In the genomic region with DNA sequence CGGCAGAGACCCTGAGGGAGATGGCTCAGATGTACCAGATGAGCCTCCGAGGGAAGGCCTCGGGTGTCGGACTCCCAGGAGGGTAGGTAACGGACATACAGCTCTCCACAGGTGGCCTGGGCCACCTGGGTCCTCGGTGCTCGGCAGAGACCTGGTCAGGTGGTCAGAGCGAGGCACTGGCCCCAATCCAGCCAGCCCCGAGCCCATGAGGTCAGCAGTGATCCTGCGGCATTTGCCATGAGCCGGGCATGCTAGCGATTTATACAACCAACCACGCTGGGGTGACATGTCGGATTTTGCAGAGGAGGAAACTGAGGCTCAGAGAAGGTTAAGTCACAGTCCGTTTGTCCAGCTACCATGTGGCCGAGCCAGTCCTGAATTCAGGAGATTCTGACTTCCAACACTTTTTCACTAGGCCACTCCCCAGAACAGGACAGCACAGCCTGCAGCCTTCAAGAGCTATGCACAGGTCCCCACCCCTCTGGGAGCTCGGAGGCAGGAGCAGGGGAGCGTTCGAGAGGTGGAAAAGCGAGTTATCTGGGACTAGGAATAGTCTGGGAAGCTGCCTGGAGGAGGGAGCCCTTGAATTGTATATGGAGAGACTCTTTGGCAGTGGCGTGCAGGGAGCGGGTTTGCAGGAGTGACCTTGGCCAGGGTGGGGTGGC, we compare ENCODE assay signal across 33 cellular contexts. TPM values are rescaled to one million over a fixed set of nuclear protein-coding genes. Genes with fewer than 3 reads are reported as not detected.
A peak's percentile ranks its signal among the peaks of the same experiment; 100 is the strongest.
DNase-seq lines count a peak whose midpoint lies in the region; ATAC-seq and TF ChIP-seq lines count a peak whose summit lies in the region.
"Had no signal": no experiment of that assay in that cellular context is flagged by ENCODE, and none has a peak within 500 bp of the region (broad histone marks: within the 10 kb centered on the region; RNA-seq: fewer than 3 reads in every experiment).

No MANE protein-coding gene starts in this region.

- WGBS in endodermal cell (ENCODE audit: insufficient coverage in 1 of 2, insufficient read length in 1 of 2), 2 experiments, result 86 to 92% methylated on average over 19 to 22 of the region's 22 CpGs
- no CpG with 5 or more reads among the region's 22 CpGs for WGBS in H9 (ENCODE audit: extremely low coverage, insufficient read length, low lambda C conversion rate)
- WGBS in right lobe of liver (ENCODE audit: insufficient coverage, low coverage, low lambda C conversion rate, missing lambda C conversion rate), result 76% methylated on average over 8 of the region's 22 CpGs

- H4K91ac ChIP-seq in H9 (ENCODE audit: insufficient read length, low read depth, low read length), result no peak overlapping the region

- no peak overlapping the region for H4K5ac ChIP-seq in H9 (ENCODE audit: insufficient read length, low read depth, low read length)

- no peak overlapping the region for H3K23ac ChIP-seq in H9 (ENCODE audit: insufficient read length, low read depth, low read length)

- H3K4me3 ChIP-seq in cardiac muscle cell (no peak overlapping the region), endodermal cell (ENCODE audit: low read length) (no peak overlapping the region), rectal smooth muscle tissue (ENCODE audit: low read length) (no peak overlapping the region), right lobe of liver (no peak overlapping the region)
- H3K4me3 ChIP-seq: spleen had no signal

- peak overlapping the region; percentile 100 for H3K27ac ChIP-seq in cardiac muscle cell
- H3K27ac ChIP-seq in endodermal cell (ENCODE audit: low read depth, low read length), result no peak overlapping the region
- peak overlapping the region; percentile 68 for H3K27ac ChIP-seq in rectal smooth muscle tissue (ENCODE audit: low read depth, low read length)
- H3K27ac ChIP-seq in H9 (ENCODE audit: insufficient read length, low read depth, low read length), result no peak overlapping the region
- H3K27ac ChIP-seq in right lobe of liver, result no peak overlapping the region
- H3K27ac ChIP-seq: 22Rv1, brain microvascular endothelial cell, spleen had no signal

- no peak overlapping the region for H2BK20ac ChIP-seq in H9 (ENCODE audit: low read depth, low read length, poor library complexity, severe bottlenecking)

- H2BK12ac ChIP-seq in H9 (ENCODE audit: insufficient read length, low read depth, low read length), result no peak overlapping the region

- H3K4me1 Mint-ChIP-seq in endodermal cell, result peaks cover 4% of the 10 kb centered on the region
- peaks cover 18% of the 10 kb centered on the region for H3K4me1 Mint-ChIP-seq in type B pancreatic cell (ENCODE audit: unreplicated experiment)
- peaks cover 21 to 27% of the 10 kb centered on the region in 2 experiments for H3K4me1 Mint-ChIP-seq in H9

- no peaks in the 10 kb centered on the region for H3K23me2 ChIP-seq in H9 (ENCODE audit: insufficient read length, low read depth, low read length, poor library complexity, severe bottlenecking)

- no peak overlapping the region for H3K4me3 Mint-ChIP-seq in endodermal cell
- no peak overlapping the region for H3K4me3 Mint-ChIP-seq in type B pancreatic cell
- no peak overlapping the region for H3K4me3 Mint-ChIP-seq in H9
- H3K4me3 Mint-ChIP-seq: activated CD8-positive, alpha-beta T cell treated with anti-CD3 and anti-CD28 coated beads, Interleukin-2, amount 10 ng/mL, durations not matched to agents 7 days and 5 days; IgD-negative memory B cell; nephron; stimulated activated naive CD8-positive, alpha-beta T cell treated with anti-CD3 and anti-CD28 coated beads, Interleukin-15, Interleukin-2, amounts not matched to agents 100 ng/mL and 50 ng/mL, for 24 hours; T-helper 2 cell treated with Interferon-gamma antibody and Interleukin-4, amounts not matched to agents 5 μg/mL and 100 μg/mL, for 36 hours had no signal

- H2AK5ac ChIP-seq in H9 (ENCODE audit: insufficient read length, low read length), result no peak overlapping the region

- no peaks in the 10 kb centered on the region for H3K9me3 Mint-ChIP-seq in endodermal cell
- H3K9me3 Mint-ChIP-seq in type B pancreatic cell, result no peaks in the 10 kb centered on the region
- no peaks in the 10 kb centered on the region for H3K9me3 Mint-ChIP-seq in H9
- H3K9me3 Mint-ChIP-seq: activated T-helper 2 cell treated with anti-CD3 and anti-CD28 coated beads, Interferon-gamma antibody, Interleukin-2, Interleukin-4, amounts not matched to agents 10 μg/mL and 5 μg/mL and 100 μg/mL, durations not matched to agents 14 hours and 24 hours and 36 hours; IgD-negative memory B cell; nephron; stimulated activated naive CD8-positive, alpha-beta T cell treated with anti-CD3 and anti-CD28 coated beads, Interleukin-15, Interleukin-2, amounts not matched to agents 100 ng/mL and 50 ng/mL, for 24 hours; T-helper 2 cell treated with Interferon-gamma antibody and Interleukin-4, amounts not matched to agents 5 μg/mL and 100 μg/mL, for 36 hours had no signal

- H3K27me3 ChIP-seq in cardiac muscle cell, result no peaks in the 10 kb centered on the region
- no peaks in the 10 kb centered on the region for H3K27me3 ChIP-seq in endodermal cell (ENCODE audit: control insufficient read depth, insufficient read depth, low read length, poor library complexity, severe bottlenecking)
- H3K27me3 ChIP-seq in rectal smooth muscle tissue (ENCODE audit: control insufficient read depth, insufficient read depth, low read length), result no peaks in the 10 kb centered on the region
- no peaks in the 10 kb centered on the region for H3K27me3 ChIP-seq in H9 (ENCODE audit: insufficient read depth, low read length)
- no peaks in the 10 kb centered on the region for H3K27me3 ChIP-seq in right lobe of liver

- no peaks in the 10 kb centered on the region for H3K79me1 ChIP-seq in H9 (ENCODE audit: insufficient read depth, low read depth, low read length, poor library complexity, severe bottlenecking)

- H3K27ac Mint-ChIP-seq in endodermal cell, result peak overlapping the region; percentile 40
- peak overlapping the region; percentile 12 for H3K27ac Mint-ChIP-seq in type B pancreatic cell
- no peak overlapping the region; a peak in 2 of 7 replicates for H3K27ac Mint-ChIP-seq in H9
- H3K27ac Mint-ChIP-seq: activated CD8-positive, alpha-beta T cell treated with anti-CD3 and anti-CD28 coated beads, Interleukin-2, amount 10 ng/mL, durations not matched to agents 7 days and 5 days; activated T-helper 2 cell treated with anti-CD3 and anti-CD28 coated beads, Interferon-gamma antibody, Interleukin-2, Interleukin-4, amounts not matched to agents 10 μg/mL and 5 μg/mL and 100 μg/mL, durations not matched to agents 14 hours and 24 hours and 36 hours; IgD-negative memory B cell; nephron; stimulated activated naive CD8-positive, alpha-beta T cell treated with anti-CD3 and anti-CD28 coated beads, Interleukin-15, Interleukin-2, amounts not matched to agents 100 ng/mL and 50 ng/mL, for 24 hours; T-helper 2 cell treated with Interferon-gamma antibody and Interleukin-4, amounts not matched to agents 5 μg/mL and 100 μg/mL, for 36 hours had no signal

- no peaks in the 10 kb centered on the region for H4K20me1 ChIP-seq in H9 (ENCODE audit: control insufficient read depth, insufficient read depth, insufficient read length)

- H3K36me3 ChIP-seq in cardiac muscle cell (peaks cover 50% of the 10 kb centered on the region), endodermal cell (ENCODE audit: control insufficient read depth, insufficient read depth, low read length) (no peaks in the 10 kb centered on the region), rectal smooth muscle tissue (ENCODE audit: control insufficient read depth, insufficient read depth, low read length) (peaks cover 3% of the 10 kb centered on the region), right lobe of liver (no peaks in the 10 kb centered on the region)
- H3K36me3 ChIP-seq: brain microvascular endothelial cell, spleen had no signal

- H3K36me3 Mint-ChIP-seq in endodermal cell (ENCODE audit: low read depth) (no peaks in the 10 kb centered on the region), type B pancreatic cell (no peaks in the 10 kb centered on the region), H9 (ENCODE audit: insufficient read depth in 1 of 3, low read depth in 3 of 3) (no peaks in the 10 kb centered on the region)
- H3K36me3 Mint-ChIP-seq: IgD-negative memory B cell had no signal

- intact Hi-C loops in Right ventricle myocardium superior (cut with DNase I) (no loop called here), right lobe of liver (cut with DNase I) (no loop called here)

- H3K4ac ChIP-seq in H9 (ENCODE audit: low read depth, low read length), result no peak overlapping the region

- no peak overlapping the region for H3K56ac ChIP-seq in H9 (ENCODE audit: insufficient read length, low read depth, low read length)

- H3K9ac ChIP-seq in endodermal cell (ENCODE audit: extremely low read depth, low read length, poor library complexity, severe bottlenecking) (no peak overlapping the region), rectal smooth muscle tissue (ENCODE audit: low read length) (no peak overlapping the region), H9 (ENCODE audit: extremely low read depth, insufficient read length, low read length) (no peak overlapping the region)

- H2BK5ac ChIP-seq in H9 (ENCODE audit: insufficient read length, low read length), result no peak overlapping the region

- no peak overlapping the region for H2AFZ ChIP-seq in H9 (ENCODE audit: low read length)

- H2BK15ac ChIP-seq in H9 (ENCODE audit: low read depth, low read length), result no peak overlapping the region

- no peak overlapping the region for H3T11ph ChIP-seq in H9 (ENCODE audit: low read length)

- no peak overlapping the region for H3K14ac ChIP-seq in H9 (ENCODE audit: insufficient read depth, low read length)

- H3K27me3 Mint-ChIP-seq in endodermal cell (ENCODE audit: insufficient read depth) (no peaks in the 10 kb centered on the region), type B pancreatic cell (no peaks in the 10 kb centered on the region), H9 (ENCODE audit: low read depth) (no peaks in the 10 kb centered on the region)
- H3K27me3 Mint-ChIP-seq: stimulated activated naive CD8-positive, alpha-beta T cell treated with anti-CD3 and anti-CD28 coated beads, Interleukin-15, Interleukin-2, amounts not matched to agents 100 ng/mL and 50 ng/mL, for 24 hours had no signal

- TF ChIP-seq POLR2A in right lobe of liver (IDR thresholded peaks at IDR 0.05), result no peak

- no peak overlapping the region for H2BK120ac ChIP-seq in H9 (ENCODE audit: low read depth, low read length, poor library complexity, severe bottlenecking)

- TF ChIP-seq CTCF in cardiac muscle cell (IDR thresholded peaks at IDR 0.05; ENCODE audit: low read depth, low read length) (no peak), endodermal cell (conservative IDR thresholded peaks at IDR 0.05) (no peak), type B pancreatic cell (conservative IDR thresholded peaks at IDR 0.05) (no peak), H9 (conservative IDR thresholded peaks at IDR 0.05) (no peak), right lobe of liver (IDR thresholded peaks at IDR 0.05) (no peak)

- no peaks in the 10 kb centered on the region for H3K79me2 ChIP-seq in H9 (ENCODE audit: insufficient read depth, low read length)

- H3K4me1 ChIP-seq in cardiac muscle cell (ENCODE audit: low read depth) (peaks cover 80% of the 10 kb centered on the region), endodermal cell (ENCODE audit: control insufficient read depth, insufficient read depth, low read length) (no peaks in the 10 kb centered on the region), rectal smooth muscle tissue (ENCODE audit: control insufficient read depth, insufficient read depth, low read length) (peaks cover 25% of the 10 kb centered on the region), H9 (ENCODE audit: insufficient read depth, low read length) (no peaks in the 10 kb centered on the region; the same call in 1 of the 2 replicates), right lobe of liver (no peaks in the 10 kb centered on the region)

- no peaks in the 10 kb centered on the region for H3K9me3 ChIP-seq in cardiac muscle cell (ENCODE audit: low read depth)
- H3K9me3 ChIP-seq in endodermal cell (ENCODE audit: control insufficient read depth, low read length), result no peaks in the 10 kb centered on the region
- H3K9me3 ChIP-seq in H9 (ENCODE audit: control insufficient read depth, low read depth, low read length), result no peaks in the 10 kb centered on the region
- no peaks in the 10 kb centered on the region for H3K9me3 ChIP-seq in right lobe of liver
- H3K9me3 ChIP-seq: spleen had no signal

- no peak for DNase-seq in cardiac muscle cell (ENCODE audit: low read depth in 1 of 2, low spot score in 1 of 2)
- no peak for DNase-seq in Right ventricle myocardium superior
- no peak for DNase-seq in endodermal cell
- no peak for DNase-seq in type B pancreatic cell (ENCODE audit: extremely low spot score, unreplicated experiment)
- DNase-seq in AG20443 (ENCODE audit: low spot score), result no peak
- DNase-seq in H9, result no peak
- DNase-seq in right lobe of liver, result no peak
- DNase-seq: activated CD4-positive, alpha-beta T cell treated with anti-CD3 and anti-CD28 coated beads for 4 hours; activated CD8-positive, alpha-beta T cell treated with anti-CD3 and anti-CD28 coated beads, Interleukin-2, amount 10 ng/mL, durations not matched to agents 7 days and 5 days; activated naive CD4-positive, alpha-beta T cell treated with anti-CD3 and anti-CD28 coated beads, Interleukin-2, amount 50 U/mL, for 16 hours; brain microvascular endothelial cell; cortex of kidney; DND-41; left colon; NCI-H1436 treated with DMSO at 0.1 percent for 48 hours; NCI-H2107; NCI-H748 treated with DMSO at 0.1 percent for 48 hours; SHP77; spleen; stimulated activated CD4-positive, alpha-beta T cell treated with anti-CD3 and anti-CD28 coated beads, Interleukin-2, amount 100 ng/mL, for 24 hours; stimulated activated CD8-positive, alpha-beta memory T cell treated with anti-CD3 and anti-CD28 coated beads, Interleukin-4, amount 100 ng/mL, for 48 hours; trophoblast cell had no signal

- no peak overlapping the region for H3K4me2 ChIP-seq in H9 (ENCODE audit: insufficient read depth, insufficient read length, low read length)

- ATAC-seq in Right ventricle myocardium superior (ENCODE audit: poor library complexity) (no peak), right lobe of liver (no peak)
- ATAC-seq: activated CD8-positive, alpha-beta T cell treated with anti-CD3 and anti-CD28 coated beads, Interleukin-2, amount 10 ng/mL, durations not matched to agents 7 days and 5 days had no signal

- H3K18ac ChIP-seq in H9 (ENCODE audit: insufficient read length, low read depth, low read length), result no peak overlapping the region

- no peak overlapping the region for H4K8ac ChIP-seq in H9 (replicated peaks; ENCODE audit: insufficient read length, low read depth, low read length)

RNA-seq across cellular contexts. Expression of gene LDB3, which starts 13.5 kb away (rescaled TPM):
- 202 and 213 TPM in 2 replicates for total RNA-seq in cardiac muscle cell
- polyA plus RNA-seq in cardiac muscle cell, result 266 and 317 TPM in 2 replicates
- total RNA-seq in Right ventricle myocardium superior, result 1,375 TPM
- total RNA-seq in endodermal cell, result under 1 TPM; 0.11 to 0.35 TPM
- polyA plus RNA-seq in endodermal cell (2013, experiment 1 of 2), result 1.00 TPM
- 1.3 TPM for polyA plus RNA-seq in endodermal cell (2013, experiment 2 of 2)
- total RNA-seq in type B pancreatic cell (ENCODE audit: low replicate concordance), result 0.14 and 0.85 TPM in 2 replicates
- total RNA-seq in H9 (2021), result 0.17 and 0.18 TPM in 2 replicates
- under 1 TPM; 0.07 to 0.29 (median 0.12) TPM for total RNA-seq in right lobe of liver
- total RNA-seq: activated T-helper 2 cell treated with anti-CD3 and anti-CD28 coated beads, Interferon-gamma antibody, Interleukin-2, Interleukin-4, amounts not matched to agents 10 μg/mL and 5 μg/mL and 100 μg/mL, durations not matched to agents 14 hours and 24 hours and 36 hours had no signal

RNA-seq across cellular contexts. Expression of gene OPN4, which starts 27.5 kb away (rescaled TPM):
- total RNA-seq in cardiac muscle cell, result 0.18 TPM in 1 of 2 replicates, not detected in the other
- polyA plus RNA-seq in cardiac muscle cell, result 0.24 TPM in 1 of 2 replicates, not detected in the other
- total RNA-seq in Right ventricle myocardium superior, result 0.40 TPM
- not detected for total RNA-seq in endodermal cell
- not detected for polyA plus RNA-seq in endodermal cell (2013, experiment 1 of 2)
- polyA plus RNA-seq in endodermal cell (2013, experiment 2 of 2), result not detected
- not detected in 2 replicates for total RNA-seq in type B pancreatic cell (ENCODE audit: low replicate concordance)
- not detected in 2 replicates for total RNA-seq in H9 (2021)
- total RNA-seq in right lobe of liver, result not detected
- total RNA-seq: activated CD8-positive, alpha-beta T cell treated with anti-CD3 and anti-CD28 coated beads, Interleukin-2, amount 10 ng/mL, durations not matched to agents 7 days and 5 days; activated T-helper 2 cell treated with anti-CD3 and anti-CD28 coated beads, Interferon-gamma antibody, Interleukin-2, Interleukin-4, amounts not matched to agents 10 μg/mL and 5 μg/mL and 100 μg/mL, durations not matched to agents 14 hours and 24 hours and 36 hours; frontal cortex; mucosa of gallbladder; osteocyte; renal cortical epithelial cell; spleen had no signal
- polyA plus RNA-seq: IgD-negative memory B cell, spleen had no signal

Comparison
In these comparisons a context has a peak if more than half of its experiments do, and no peak if none do; other contexts are left out.
1. H3K27ac ChIP-seq: peak in cardiac muscle cell (single experiment) and rectal smooth muscle tissue (single experiment); none in endodermal cell (single experiment), H9 (single experiment) and right lobe of liver (0 of 3).
2. H3K27ac Mint-ChIP-seq: peak in endodermal cell (single experiment) and type B pancreatic cell (single experiment); none in H9 (0 of 3).
3. RNA of gene LDB3, which starts 13.5 kb away (total RNA-seq): 1,375 TPM in Right ventricle myocardium superior (single experiment) and 202 to 213 TPM in cardiac muscle cell; 0.14 to 0.85 TPM in type B pancreatic cell, 0.11 to 0.35 TPM in endodermal cell, 0.17 to 0.18 TPM in H9 and 0.07 to 0.29 TPM in right lobe of liver; every median in the first group is over 100 times any median in the second.